ENCODE assay signal across 27 cellular contexts in genomic region chr2:39146630-39147029, GRCh38.
"Had no signal": no experiment of that assay in that cellular context is flagged by ENCODE, and none has a peak within 500 bp of the region (broad histone marks: within the 10 kb centered on the region; RNA-seq: fewer than 3 reads in every experiment).

No MANE protein-coding gene starts in this region.

- H2AFZ ChIP-seq: neural progenitor cell, parathyroid adenoma had no signal

- ATAC-seq: natural killer cell; right cardiac atrium; sciatic nerve; stimulated activated memory B cell treated with anti-CD40 and anti-IgM and Interleukin-4, amounts not matched to agents 10 μg/mL and 1 μg/mL and 100 μg/mL, for 72 hours; stimulated activated naive CD8-positive, alpha-beta T cell treated with anti-CD3 and anti-CD28 coated beads, Interleukin-15, amount 100 ng/mL, for 72 hours; stimulated activated naive CD8-positive, alpha-beta T cell treated with anti-CD3 and anti-CD28 coated beads, Interleukin-15, Interleukin-2, amounts not matched to agents 100 U/mL and 50 U/mL, for 24 hours; upper lobe of right lung had no signal

- DNase-seq: natural killer cell; occipital lobe; ovary; posterior cingulate gyrus; right cardiac atrium; spleen; stimulated activated CD4-positive, alpha-beta T cell treated with anti-CD3 and anti-CD28 coated beads, Interleukin-12 subunit alpha, Interleukin-12 subunit beta, amount 100 ng/mL, for 4 hours; stimulated activated CD4-positive, alpha-beta T cell treated with anti-CD3 and anti-CD28 coated beads, Interleukin-1b, Interleukin-23, amount 100 ng/mL, for 48 hours; stimulated activated CD4-positive, alpha-beta T cell treated with anti-CD3 and anti-CD28 coated beads, Interleukin-4, amount 100 ng/mL, for 1 hour; stimulated activated CD4-positive, alpha-beta T cell treated with anti-CD3 and anti-CD28 coated beads, Interleukin-4, amount 100 ng/mL, for 4 hours; stimulated activated naive CD4-positive, alpha-beta T cell; stimulated activated naive CD8-positive, alpha-beta T cell treated with anti-CD3 and anti-CD28 coated beads, Interleukin-15, amount 100 ng/mL, for 72 hours; stimulated activated naive CD8-positive, alpha-beta T cell treated with anti-CD3 and anti-CD28 coated beads, Interleukin-15, Interleukin-2, amounts not matched to agents 100 U/mL and 50 U/mL, for 24 hours; substantia nigra; testis; tibial artery; transverse colon; upper lobe of right lung; uterus had no signal

- H3K4me1 ChIP-seq: neural progenitor cell, testis, transverse colon, upper lobe of right lung, uterus had no signal

- H3K9ac ChIP-seq: neural progenitor cell, parathyroid adenoma had no signal

- H3K36me3 ChIP-seq: neural progenitor cell, ovary, spleen, suprapubic skin, tibial artery, transverse colon, upper lobe of right lung, uterus had no signal

- H3K9me3 ChIP-seq: ovary, psoas muscle, spleen, suprapubic skin, testis, tibial artery, transverse colon, upper lobe of right lung, uterus had no signal

- H3K27me3 ChIP-seq: neural progenitor cell, ovary, spleen, suprapubic skin, testis, tibial artery, transverse colon, upper lobe of right lung, uterus had no signal

- H3K4me3 ChIP-seq: neural progenitor cell, ovary, psoas muscle, skin epidermis, smooth muscle cell, spleen, suprapubic skin, testis, tibial artery, transverse colon, upper lobe of right lung, uterus had no signal

- H3K4me2 ChIP-seq: neural progenitor cell, smooth muscle cell had no signal

- H3K27ac ChIP-seq: neural progenitor cell, ovary, parathyroid adenoma, skin epidermis, spleen, suprapubic skin, testis, tibial artery, transverse colon, upper lobe of right lung, uterus had no signal

- H3K79me2 ChIP-seq: parathyroid adenoma had no signal
